In genomic region chr13:94414141-94414540, GRCh38 we compare ENCODE assay signal across 19 cellular contexts.
DNase-seq lines count a peak whose midpoint lies in the region; ATAC-seq, FAIRE-seq and TF ChIP-seq lines count a peak whose summit lies in the region.
"Had no signal": no experiment of that assay in that cellular context is flagged by ENCODE, and none has a peak within 500 bp of the region (broad histone marks: within the 10 kb centered on the region; RNA-seq: fewer than 3 reads in every experiment).

No MANE protein-coding gene starts in this region.

- H2AFZ ChIP-seq in HepG2 (ENCODE audit: low read length) (no peak overlapping the region), K562 (ENCODE audit: low read depth, low read length) (no peak overlapping the region)
- H2AFZ ChIP-seq: GM23338 had no signal

- TF ChIP-seq POLR2A in HepG2 (IDR thresholded peaks at IDR 0.05; ENCODE audit: insufficient read depth in 1 of 2, low read depth in 2 of 2, low read length in 2 of 2) (no peak), right lobe of liver (IDR thresholded peaks at IDR 0.05) (no peak), K562 (conservative IDR thresholded peaks at IDR 0.05) (no peak)

- H3K4me1 ChIP-seq in HepG2 (ENCODE audit: insufficient read depth, low read length) (peaks cover 8% of the 10 kb centered on the region), right lobe of liver (no peaks in the 10 kb centered on the region), K562 (replicated peaks in 1 of 2; ENCODE audit: control insufficient read depth in 2 of 2, insufficient read depth in 2 of 2, low read length in 2 of 2) (no peaks in the 10 kb centered on the region)
- H3K4me1 ChIP-seq: HAP-1 had no signal

- no peak for TF ChIP-seq CTCF in HepG2 (CRISPR knock-in tag; IDR thresholded peaks at IDR 0.05)
- no peak for TF ChIP-seq CTCF in right lobe of liver (IDR thresholded peaks at IDR 0.05)
- no peak for TF ChIP-seq CTCF in K562 (IDR thresholded peaks at IDR 0.05 in 2 of 3, conservative IDR thresholded peaks at IDR 0.05 in 1 of 3; ENCODE audit: insufficient read depth in 2 of 3, low read depth in 1 of 3, low read length in 3 of 3)

- intact Hi-C loops in HepG2 (cut with micrococcal nuclease; ENCODE audit: unreplicated experiment) (no loop called here), right lobe of liver (cut with DNase I) (no loop called here), K562 (cut with micrococcal nuclease) (no loop called here)

- H3K9ac ChIP-seq in HepG2 (ENCODE audit: insufficient read depth, low read depth, low read length) (no peak overlapping the region), K562 (ENCODE audit: insufficient read depth in 1 of 2, low read depth in 2 of 2, low read length in 2 of 2) (no peak overlapping the region)

- H3K9me3 ChIP-seq in HepG2 (ENCODE audit: low read length) (no peaks in the 10 kb centered on the region), right lobe of liver (no peaks in the 10 kb centered on the region), K562 (replicated peaks; ENCODE audit: control insufficient read depth, insufficient read depth, low read depth, low read length) (no peaks in the 10 kb centered on the region)
- H3K9me3 ChIP-seq: HAP-1 had no signal

- no peak overlapping the region for H3K4me2 ChIP-seq in HepG2 (ENCODE audit: low read depth, low read length)
- H3K4me2 ChIP-seq in K562 (ENCODE audit: insufficient read depth, low read length): no peak overlapping the region
- H3K4me2 ChIP-seq: GM23338 had no signal

- no peaks in the 10 kb centered on the region for H4K20me1 ChIP-seq in HepG2 (ENCODE audit: insufficient read depth, low read length)
- no peaks in the 10 kb centered on the region for H4K20me1 ChIP-seq in K562 (replicated peaks; ENCODE audit: control insufficient read depth, insufficient read depth, low read length)

- in situ Hi-C loops in HepG2 (cut with HindIII; ENCODE audit: extremely low pct_ligation_motif_present, low pct_unique_long_range_greater_than_20kb) (no loop called here), K562 (cut with MboI) (no loop called here)

- FAIRE-seq in HepG2 (lab: Jason Lieb, UNC) (no peak), K562 (lab: Jason Lieb, UNC) (no peak)
- FAIRE-seq: G401.6, GM12891 had no signal

- DNase-seq in NCI-H1105 treated with DMSO at 0.1 percent for 48 hours (lab: John Stamatoyannopoulos, UW): peak; percentile 44
- DNase-seq in NCI-H1105 (lab: John Stamatoyannopoulos, UW): no peak
- no peak for DNase-seq in HepG2 (ENCODE audit: low spot score)
- DNase-seq in right lobe of liver: no peak
- DNase-seq in K562 (ENCODE audit: extremely low read depth in 1 of 4, low spot score in 3 of 4): no peak
- no peak for DNase-seq in HT-29 (ENCODE audit: low spot score)
- DNase-seq: 8988T; ACHN; C1 segment of cervical spinal cord; Calu3; CD4-positive, alpha-beta T cell; DMS 273 treated with DMSO at 0.1 percent for 48 hours; EL; KG1 had no signal

- no peaks in the 10 kb centered on the region for H3K9me1 ChIP-seq in K562 (ENCODE audit: control insufficient read depth, insufficient read depth, low read length)

- POLR2A ChIA-PET in HepG2 (lab: Yijun Ruan, JAX) (no interaction called here), K562 (lab: Yijun Ruan, JAX) (no interaction called here)

- CTCF ChIA-PET in HepG2 (lab: Yijun Ruan, JAX; ENCODE audit: low intra/inter-chr PET ratio, low total read pairs): no interaction called here
- CTCF ChIA-PET in K562 (lab: Yijun Ruan, JAX; ENCODE audit: low intra/inter-chr PET ratio): no interaction called here

- no peak overlapping the region for H3K4me3 ChIP-seq in HepG2 (replicated peaks in 1 of 3; ENCODE audit: insufficient read depth in 1 of 3, low read depth in 2 of 3, low read length in 3 of 3)
- no peak overlapping the region for H3K4me3 ChIP-seq in right lobe of liver
- no peak overlapping the region for H3K4me3 ChIP-seq in K562
- H3K4me3 ChIP-seq: GM23338, HAP-1 had no signal

- H3K79me2 ChIP-seq in HepG2 (ENCODE audit: insufficient read depth, low read length) (no peaks in the 10 kb centered on the region), K562 (ENCODE audit: control insufficient read depth, insufficient read depth, low read length) (no peaks in the 10 kb centered on the region)

- ATAC-seq in HepG2 (no peak), right lobe of liver (no peak), K562 (no peak), HG03460 (IDR thresholded peaks at IDR 0.05; ENCODE audit: unreplicated experiment) (no peak)
- ATAC-seq: GM23338 had no signal

- H3K36me3 ChIP-seq in HepG2 (replicated peaks in 1 of 2; ENCODE audit: control insufficient read depth in 1 of 2, insufficient read depth in 2 of 2, low read length in 2 of 2): no peaks in the 10 kb centered on the region
- H3K36me3 ChIP-seq in right lobe of liver: no peaks in the 10 kb centered on the region
- no peaks in the 10 kb centered on the region for H3K36me3 ChIP-seq in K562 (ENCODE audit: control insufficient read depth, insufficient read depth, low read length)
- H3K36me3 ChIP-seq: HAP-1 had no signal

- no peak for TF ChIP-seq EP300 in HepG2 (IDR thresholded peaks at IDR 0.05; ENCODE audit: low read depth in 2 of 2, low read length in 2 of 2)
- no peak for TF ChIP-seq EP300 in HepG2 (CRISPR knock-in tag; IDR thresholded peaks at IDR 0.05; ENCODE audit: borderline replicate concordance)
- no peak for TF ChIP-seq EP300 in K562 (IDR thresholded peaks at IDR 0.05; ENCODE audit: low read length)

- WGBS in HepG2 (ENCODE audit: low lambda C conversion rate): 96% methylated on average over 1 of the region's 1 CpG
- WGBS in right lobe of liver (ENCODE audit: insufficient coverage, low coverage, low lambda C conversion rate, missing lambda C conversion rate): 100% methylated on average over 1 of the region's 1 CpG
- WGBS in K562 (ENCODE audit: insufficient coverage, low coverage, missing lambda C conversion rate): 0% methylated on average over 1 of the region's 1 CpG

- BruUV-seq in HepG2 (replicated peaks; lab: Mats Ljungman, UMichigan) (no TSS peak), K562 (replicated peaks; lab: Mats Ljungman, UMichigan) (no TSS peak)

- TF ChIP-seq RAD21 in HepG2 (CRISPR knock-in tag; IDR thresholded peaks at IDR 0.05): no peak
- TF ChIP-seq RAD21 in K562 (CRISPR knock-in tag; conservative IDR thresholded peaks at IDR 0.05 in 1 of 2, IDR thresholded peaks at IDR 0.05 in 1 of 2): no peak

- H3K27me3 ChIP-seq in HepG2 (ENCODE audit: control insufficient read depth in 1 of 2, insufficient read depth in 2 of 2, low read length in 2 of 2): no peaks in the 10 kb centered on the region; a peak in 1 of 5 replicates
- H3K27me3 ChIP-seq in right lobe of liver: no peaks in the 10 kb centered on the region
- no peaks in the 10 kb centered on the region for H3K27me3 ChIP-seq in K562 (ENCODE audit: control insufficient read depth in 2 of 2, insufficient read depth in 2 of 2, low read length in 2 of 2)

- H3K27ac ChIP-seq in HepG2 (ENCODE audit: extremely low read length, insufficient read depth, low read length) (no peak overlapping the region), right lobe of liver (no peak overlapping the region), K562 (ENCODE audit: extremely low read depth, low read depth, low read length) (no peak overlapping the region)

TF ChIP-seq in HepG2, 621 proteins besides CTCF, POLR2A, EP300 and RAD21 (continues in another document):
- TF ChIP-seq MAFK (conservative IDR thresholded peaks at IDR 0.05 in 1 of 2, IDR thresholded peaks at IDR 0.05 in 1 of 2; ENCODE audit: low read length in 2 of 2): peak; percentile 83 to 91

TF ChIP-seq in K562, 482 proteins besides CTCF, POLR2A, EP300 and RAD21:
- TF ChIP-seq ZKSCAN3 (CRISPR knock-in tag; IDR thresholded peaks at IDR 0.05) (no peak), NFATC3 (IDR thresholded peaks at IDR 0.05) (no peak), SMAD4 (CRISPR knock-in tag; conservative IDR thresholded peaks at IDR 0.05) (no peak), ZNF316 (IDR thresholded peaks at IDR 0.05) (peak; percentile 19; the same call in 1 of the 2 replicates), MAFF (IDR thresholded peaks at IDR 0.05; ENCODE audit: low read length) (0 out of 2 replicates have a peak, but pooled peaks have one; percentile 4), GABPA (tag; conservative IDR thresholded peaks at IDR 0.05; ENCODE audit: low read depth) (no peak), MAFG (tag; conservative IDR thresholded peaks at IDR 0.05) (peak; percentile 35), ZNF324 (CRISPR knock-in tag; IDR thresholded peaks at IDR 0.05) (no peak)
